8 cellular contexts compared by ENCODE assay signal in genomic region chr5:170070556-170071412, GRCh38. TPM values are rescaled to one million over a fixed set of nuclear protein-coding genes. Genes with fewer than 3 reads are reported as not detected.
DNase-seq lines count a peak whose midpoint lies in the region; ATAC-seq and TF ChIP-seq lines count a peak whose summit lies in the region.

No MANE protein-coding gene starts in this region.

- no peak for ATAC-seq in activated T-cell treated with anti-CD3 and anti-CD28 coated beads, Interleukin-2, amount 50 U/mL, for 4 hours
- ATAC-seq in GM21717 (IDR thresholded peaks at IDR 0.05; ENCODE audit: unreplicated experiment): no peak

- no peak overlapping the region for H3K4me3 ChIP-seq in foreskin fibroblast (ENCODE audit: low read depth in 1 of 2, low read length in 2 of 2)
- no peak overlapping the region for H3K4me3 ChIP-seq in CD8-positive, alpha-beta memory T cell (ENCODE audit: low read length)

- TF ChIP-seq CTCF in RWPE1 (conservative IDR thresholded peaks at IDR 0.05; ENCODE audit: low read depth): peak; percentile 82
- TF ChIP-seq CTCF in foreskin fibroblast (IDR thresholded peaks at IDR 0.05; ENCODE audit: low read depth, low read length): peak; percentile 55

- no peaks in the 10 kb centered on the region for H3K27me3 Mint-ChIP-seq in activated T-cell treated with anti-CD3 and anti-CD28 coated beads, Interleukin-2, amount 50 U/mL, for 4 hours (ENCODE audit: low read depth)
- H3K27me3 Mint-ChIP-seq in CD8-positive, alpha-beta memory T cell: no peaks in the 10 kb centered on the region

- CTCF ChIA-PET in RWPE1 (lab: Yijun Ruan, JAX): interaction anchor here (0.5 to 2.2 kb wide), 33 partner anchors 9 to 589 kb away, joined by 3 to 13 read pairs (median 3); no protein-coding TSS in a partner anchor
- CTCF ChIA-PET in CD8-positive, alpha-beta memory T cell (lab: Charles Lee): interaction anchor here (0.8 to 1.2 kb wide), 3 partner anchors 11 to 53 kb away, joined by 3 to 4 read pairs (median 4); no protein-coding TSS in a partner anchor

- no peaks in the 10 kb centered on the region for H3K4me1 ChIP-seq in CD8-positive, alpha-beta memory T cell (ENCODE audit: insufficient read depth, low read length)

- H3K9me3 Mint-ChIP-seq in activated T-cell treated with anti-CD3 and anti-CD28 coated beads, Interleukin-2, amount 50 U/mL, for 4 hours: no peaks in the 10 kb centered on the region
- H3K9me3 Mint-ChIP-seq in CD8-positive, alpha-beta memory T cell: no peaks in the 10 kb centered on the region

- H3K4me1 Mint-ChIP-seq in activated T-cell treated with anti-CD3 and anti-CD28 coated beads, Interleukin-2, amount 50 U/mL, for 4 hours (ENCODE audit: low read depth): no peaks in the 10 kb centered on the region
- no peaks in the 10 kb centered on the region for H3K4me1 Mint-ChIP-seq in CD8-positive, alpha-beta memory T cell

- no peaks in the 10 kb centered on the region for H3K9me3 ChIP-seq in CD8-positive, alpha-beta memory T cell (ENCODE audit: low read length)

- H3K4me3 Mint-ChIP-seq in activated T-cell treated with anti-CD3 and anti-CD28 coated beads, Interleukin-2, amount 50 U/mL, for 4 hours: no peak overlapping the region
- no peak overlapping the region for H3K4me3 Mint-ChIP-seq in CD8-positive, alpha-beta memory T cell

- peak overlapping the region in 1 of 8 donors; percentile 15 for H3K27ac Mint-ChIP-seq in CD8-positive, alpha-beta memory T cell

- POLR2A ChIA-PET in RWPE1 (lab: Yijun Ruan, JAX; ENCODE audit: low non-redundant PET): no interaction called here
- POLR2A ChIA-PET in CD8-positive, alpha-beta memory T cell (lab: Charles Lee): no interaction called here

- DNase-seq in activated T-cell treated with anti-CD3 and anti-CD28 coated beads for 48 hours (ENCODE audit: low read depth) (peak; percentile 11), RWPE1 (ENCODE audit: low spot score) (peak; percentile 53), foreskin fibroblast (peak; percentile 20 to 69), renal cortical epithelial cell (ENCODE audit: low read depth) (peak; percentile 30), SIG-M5 (lab: John Stamatoyannopoulos, UW) (no peak)
- DNase-seq in activated T-cell treated with anti-CD3 and anti-CD28 coated beads, Interleukin-2, amount 50 U/mL, for 4 hours: no peak
- DNase-seq in CD8-positive, alpha-beta memory T cell: no peak

- peaks cover 76% of the 10 kb centered on the region for H3K36me3 Mint-ChIP-seq in activated T-cell treated with anti-CD3 and anti-CD28 coated beads, Interleukin-2, amount 50 U/mL, for 4 hours (ENCODE audit: insufficient read depth)
- H3K36me3 Mint-ChIP-seq in CD8-positive, alpha-beta memory T cell: peaks cover 38 to 92% (median 49%) of the 10 kb centered on the region in 3 donors

- H3K27me3 ChIP-seq in CD8-positive, alpha-beta memory T cell (ENCODE audit: insufficient read depth, low read length, poor library complexity, severe bottlenecking): no peaks in the 10 kb centered on the region

- H3K36me3 ChIP-seq in CD8-positive, alpha-beta memory T cell (ENCODE audit: insufficient read depth, low read length): peaks cover 46% of the 10 kb centered on the region

- no peak overlapping the region for H3K27ac ChIP-seq in RWPE1
- no peak overlapping the region for H3K27ac ChIP-seq in CD8-positive, alpha-beta memory T cell (ENCODE audit: low read depth, low read length)

RNA-seq across cellular contexts. Expression of gene FOXI1, which starts 34.9 kb away (rescaled TPM):
- total RNA-seq in activated T-cell treated with anti-CD3 and anti-CD28 coated beads, Interleukin-2, amount 50 U/mL, for 4 hours: not detected
- not detected in 2 replicates for total RNA-seq in renal cortical epithelial cell
- total RNA-seq in CD8-positive, alpha-beta memory T cell: not detected
- not detected for polyA plus RNA-seq in CD8-positive, alpha-beta memory T cell

Comparison
In these comparisons a context has a peak if more than half of its experiments do, and no peak if none do; other contexts are left out.
1. DNase-seq: peak in activated T-cell treated with anti-CD3 and anti-CD28 coated beads for 48 hours (single experiment), RWPE1 (single experiment), foreskin fibroblast (2 of 2) and renal cortical epithelial cell (single experiment); none in activated T-cell treated with anti-CD3 and anti-CD28 coated beads, Interleukin-2, amount 50 U/mL, for 4 hours (single experiment), CD8-positive, alpha-beta memory T cell (0 of 5) and SIG-M5 (single experiment).